In the genomic region with DNA sequence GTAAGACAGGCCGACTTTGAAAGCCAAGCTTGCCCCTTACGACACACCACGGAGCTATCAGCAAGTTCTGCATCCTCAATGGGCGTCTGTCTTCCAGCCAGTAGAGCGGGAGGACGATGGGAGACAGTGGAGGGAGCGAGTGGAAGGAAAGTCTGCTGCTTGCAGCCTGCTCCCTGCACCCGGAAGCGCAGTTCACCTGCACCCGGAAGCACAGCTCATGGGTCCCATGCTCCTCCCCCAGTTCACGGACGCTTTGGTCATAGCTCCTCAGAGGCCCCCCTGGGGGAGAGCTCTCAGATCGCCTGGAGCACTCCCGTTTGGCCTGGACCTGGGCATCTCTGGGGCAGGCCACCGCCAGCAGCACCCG, we compare ENCODE assay signal across 11 cellular contexts. TPM values are rescaled to one million over a fixed set of nuclear protein-coding genes. Genes with fewer than 3 reads are reported as not detected.
A peak's percentile ranks its signal among the peaks of the same experiment; 100 is the strongest.
DNase-seq lines count a peak whose midpoint lies in the region; ATAC-seq and TF ChIP-seq lines count a peak whose summit lies in the region.
"Had no signal": no experiment of that assay in that cellular context is flagged by ENCODE, and none has a peak within 500 bp of the region (broad histone marks: within the 10 kb centered on the region; RNA-seq: fewer than 3 reads in every experiment).

No MANE protein-coding gene starts in this region.

- H2AK5ac ChIP-seq in mesendoderm (ENCODE audit: low read length) = no peak overlapping the region

- H3K18ac ChIP-seq in mesendoderm (ENCODE audit: low read length) = no peak overlapping the region

- peak overlapping the region; percentile 7 to 76 (median 74) for H3K27ac Mint-ChIP-seq in brain
- H3K27ac Mint-ChIP-seq: activated T-helper 2 cell treated with anti-CD3 and anti-CD28 coated beads, Interferon-gamma antibody, Interleukin-2, Interleukin-4, amounts not matched to agents 10 μg/mL and 5 μg/mL and 100 μg/mL, durations not matched to agents 14 hours and 24 hours and 36 hours; immature natural killer cell had no signal

- H3K27me3 ChIP-seq in upper lobe of left lung (no peaks in the 10 kb centered on the region), mesendoderm (ENCODE audit: insufficient read depth, low read length, poor library complexity) (no peaks in the 10 kb centered on the region)

- H3K79me1 ChIP-seq in mesendoderm (ENCODE audit: low read length) = no peaks in the 10 kb centered on the region

- no peak for TF ChIP-seq EP300 in upper lobe of left lung (IDR thresholded peaks at IDR 0.05)

- H3K56ac ChIP-seq in mesendoderm (ENCODE audit: low read length) = no peak overlapping the region

- H3K4me2 ChIP-seq in mesendoderm (ENCODE audit: low read length) = no peak overlapping the region

- no peak overlapping the region for H4K8ac ChIP-seq in mesendoderm (ENCODE audit: low read depth, low read length)

- 57 to 65% methylated on average over 14 to 15 of the region's 16 CpGs for WGBS in upper lobe of left lung, 2 donors
- no CpG with 5 or more reads among the region's 16 CpGs for WGBS in mesendoderm (ENCODE audit: extremely low coverage, insufficient coverage, low lambda C conversion rate)

- H3K27ac ChIP-seq in upper lobe of left lung (peak overlapping the region in 3 of 4 donors; percentile 36 to 82 (median 68)), mesendoderm (ENCODE audit: low read depth, low read length) (no peak overlapping the region)

- no peak overlapping the region for H4K5ac ChIP-seq in mesendoderm (ENCODE audit: low read length)

- H3K4me3 ChIP-seq in mucosa of descending colon (no peak overlapping the region), upper lobe of left lung (no peak overlapping the region), mesendoderm (ENCODE audit: low read length) (no peak overlapping the region)

- H3K36me3 Mint-ChIP-seq in brain = peaks cover 63% of the 10 kb centered on the region
- H3K36me3 Mint-ChIP-seq: IgD-negative memory B cell, immature natural killer cell had no signal

- no peak overlapping the region for H3K23ac ChIP-seq in mesendoderm (ENCODE audit: low read length)

- DNase-seq in NCI-H748 (lab: John Stamatoyannopoulos, UW; ENCODE audit: unreplicated experiment) = peak; percentile 78
- no peak for DNase-seq in NCI-H748 treated with DMSO at 0.1 percent for 48 hours (lab: John Stamatoyannopoulos, UW)
- no peak for DNase-seq in mucosa of descending colon
- DNase-seq in upper lobe of left lung = no peak
- no peak for DNase-seq in COR-L47 (lab: John Stamatoyannopoulos, UW)
- DNase-seq in mesendoderm = no peak

- H3K27me3 Mint-ChIP-seq in brain = peaks cover 4% of the 10 kb centered on the region

- H2BK5ac ChIP-seq in mesendoderm (ENCODE audit: low read length) = no peak overlapping the region

- H3K4me1 ChIP-seq in mucosa of descending colon (ENCODE audit: low read depth) (peaks cover 5% of the 10 kb centered on the region), upper lobe of left lung (peaks cover 20 to 39% (median 26%) of the 10 kb centered on the region in 4 donors), mesendoderm (ENCODE audit: control insufficient read depth, low read depth, low read length) (no peaks in the 10 kb centered on the region)

- TF ChIP-seq POLR2A in upper lobe of left lung (IDR thresholded peaks at IDR 0.05) = no peak

- no peaks in the 10 kb centered on the region for H3K9me3 ChIP-seq in mucosa of descending colon
- H3K9me3 ChIP-seq in upper lobe of left lung = no peaks in the 10 kb centered on the region

- TF ChIP-seq CTCF in brain (conservative IDR thresholded peaks at IDR 0.05) = peak; percentile 13 to 39
- TF ChIP-seq CTCF in mucosa of descending colon (IDR thresholded peaks at IDR 0.05) = no peak
- TF ChIP-seq CTCF in upper lobe of left lung (IDR thresholded peaks at IDR 0.05) = no peak

- intact Hi-C loops in mucosa of descending colon (cut with DNase I, micrococcal nuclease) = loop anchor here in 1 of 2 donors (5.0 kb wide), 1 partner anchor 107 kb away; no protein-coding TSS in a partner anchor

- peaks cover 33% of the 10 kb centered on the region for H3K4me1 Mint-ChIP-seq in brain
- H3K4me1 Mint-ChIP-seq: IgD-negative memory B cell, immature natural killer cell had no signal

- no peaks in the 10 kb centered on the region for H3K79me2 ChIP-seq in mesendoderm (ENCODE audit: control insufficient read depth, insufficient read depth, low read length)

- H2BK120ac ChIP-seq in mesendoderm (ENCODE audit: low read depth, low read length) = no peak overlapping the region

- ATAC-seq in mucosa of descending colon = peak; percentile 66
- no peak for ATAC-seq in upper lobe of left lung (ENCODE audit: low FRiP score in 2 of 2)
- no peak for ATAC-seq in GM21737 (IDR thresholded peaks at IDR 0.05; ENCODE audit: unreplicated experiment)

- H3K9ac ChIP-seq in mesendoderm (ENCODE audit: low read length) = no peak overlapping the region

- H3K36me3 ChIP-seq in mucosa of descending colon (ENCODE audit: low read depth) = no peaks in the 10 kb centered on the region
- no peaks in the 10 kb centered on the region for H3K36me3 ChIP-seq in upper lobe of left lung
- peaks cover 15% of the 10 kb centered on the region for H3K36me3 ChIP-seq in mesendoderm (ENCODE audit: control insufficient read depth, insufficient read depth, low read length)

- H2BK15ac ChIP-seq in mesendoderm (replicated peaks; ENCODE audit: low read depth) = no peak overlapping the region

- H3K4me3 Mint-ChIP-seq in brain = no peak overlapping the region
- H3K4me3 Mint-ChIP-seq: IgD-negative memory B cell, immature natural killer cell had no signal

- H3K9me3 Mint-ChIP-seq in brain = peaks cover 0 to 10% (median 5%) of the 10 kb centered on the region in 5 experiments
- H3K9me3 Mint-ChIP-seq: activated T-helper 2 cell treated with anti-CD3 and anti-CD28 coated beads, Interferon-gamma antibody, Interleukin-2, Interleukin-4, amounts not matched to agents 10 μg/mL and 5 μg/mL and 100 μg/mL, durations not matched to agents 14 hours and 24 hours and 36 hours; IgD-negative memory B cell; immature natural killer cell had no signal

- no peak overlapping the region for H3K4ac ChIP-seq in mesendoderm (ENCODE audit: low read depth, low read length)

RNA-seq across cellular contexts. Expression of a gene that starts 51.3 kb away (rescaled TPM):
- 135 TPM for polyA plus RNA-seq in brain (ENCODE audit: insufficient read depth, low read depth, low replicate concordance)
- total RNA-seq in mucosa of descending colon (100 to 1,000 TPM in 1 of 3 donors, 10 to 100 TPM in 2; 34.1 to 198 (median 88.3) TPM), upper lobe of left lung (100 to 1,000 TPM in 4 of 6 donors, 10 to 100 TPM in 2; 63.9 to 523 (median 207) TPM)
- 104 TPM for polyA plus RNA-seq in mesendoderm (2013, experiment 1 of 2)
- polyA plus RNA-seq in mesendoderm (2013, experiment 2 of 2) = 102 TPM
- total RNA-seq: activated T-helper 2 cell treated with anti-CD3 and anti-CD28 coated beads, Interferon-gamma antibody, Interleukin-2, Interleukin-4, amounts not matched to agents 10 μg/mL and 5 μg/mL and 100 μg/mL, durations not matched to agents 14 hours and 24 hours and 36 hours had no signal
- polyA plus RNA-seq: IgD-negative memory B cell, immature natural killer cell had no signal

Comparison
In these comparisons a context has a peak if more than half of its experiments do, and no peak if none do; other contexts are left out.
1. CTCF ChIP-seq: peak in brain (2 of 2); none in mucosa of descending colon (single experiment) and upper lobe of left lung (0 of 6).